ENCODE assay signal across 19 cellular contexts in the genomic region with DNA sequence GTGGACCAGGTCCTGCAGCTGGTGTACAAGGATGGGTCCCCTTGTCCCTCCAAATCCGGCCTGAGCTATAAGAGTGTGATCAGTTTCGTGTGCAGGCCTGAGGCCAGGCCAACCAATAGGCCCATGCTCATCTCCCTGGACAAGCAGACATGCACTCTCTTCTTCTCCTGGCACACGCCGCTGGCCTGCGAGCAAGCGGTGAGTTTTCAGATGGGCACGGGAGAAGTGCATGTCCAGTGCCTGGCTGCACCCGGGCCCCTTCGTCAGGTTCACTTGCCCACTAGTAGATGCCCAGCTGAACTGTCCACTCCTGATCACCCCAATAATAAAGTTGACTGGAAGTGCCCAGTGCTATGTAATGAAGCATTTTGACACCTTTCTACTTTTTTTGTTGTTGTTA. TPM values are rescaled to one million over a fixed set of nuclear protein-coding genes. Genes with fewer than 3 reads are reported as not detected.
DNase-seq lines count a peak whose midpoint lies in the region; ATAC-seq, FAIRE-seq and TF ChIP-seq lines count a peak whose summit lies in the region.
"Had no signal": no experiment of that assay in that cellular context is flagged by ENCODE, and none has a peak within 500 bp of the region (broad histone marks: within the 10 kb centered on the region; RNA-seq: fewer than 3 reads in every experiment).

No MANE protein-coding gene starts in this region.

- peak overlapping the region; percentile 14 for H3K27ac Mint-ChIP-seq in stimulated activated naive CD8-positive, alpha-beta T cell treated with anti-CD3 and anti-CD28 coated beads, Interleukin-15, Interleukin-2, amounts not matched to agents 100 ng/mL and 50 ng/mL, for 24 hours
- peak overlapping the region in 1 of 2 donors; percentile 46 for H3K27ac Mint-ChIP-seq in stimulated activated naive CD8-positive, alpha-beta T cell treated with anti-CD3 and anti-CD28 coated beads, Interleukin-15, amount 100 ng/mL, for 72 hours
- peak overlapping the region; percentile 60 for H3K27ac Mint-ChIP-seq in activated T-helper 1 cell treated with anti-CD3 and anti-CD28 coated beads, Interleukin-12 subunit alpha, Interleukin-12 subunit beta, Interleukin-2, Interleukin-4 antibody, amounts not matched to agents 30 ng/mL and 10 ng/mL and 1 ng/mL, durations not matched to agents 14 hours and 24 hours and 36 hours
- H3K27ac Mint-ChIP-seq: B cell, IgD-negative memory B cell had no signal

- in situ Hi-C loops in HepG2 (cut with HindIII; ENCODE audit: extremely low pct_ligation_motif_present, low pct_unique_long_range_greater_than_20kb), result no loop called here

- no peaks in the 10 kb centered on the region for H3K79me2 ChIP-seq in HepG2 (ENCODE audit: insufficient read depth, low read length)

- H3K9me3 Mint-ChIP-seq in stimulated activated naive CD8-positive, alpha-beta T cell treated with anti-CD3 and anti-CD28 coated beads, Interleukin-15, Interleukin-2, amounts not matched to agents 100 ng/mL and 50 ng/mL, for 24 hours, result no peaks in the 10 kb centered on the region
- H3K9me3 Mint-ChIP-seq in stimulated activated naive CD8-positive, alpha-beta T cell treated with anti-CD3 and anti-CD28 coated beads, Interleukin-15, amount 100 ng/mL, for 72 hours, result no peaks in the 10 kb centered on the region
- H3K9me3 Mint-ChIP-seq in activated T-helper 1 cell treated with anti-CD3 and anti-CD28 coated beads, Interleukin-12 subunit alpha, Interleukin-12 subunit beta, Interleukin-2, Interleukin-4 antibody, amounts not matched to agents 30 ng/mL and 10 ng/mL and 1 ng/mL, durations not matched to agents 14 hours and 24 hours and 36 hours, result no peaks in the 10 kb centered on the region
- H3K9me3 Mint-ChIP-seq: CD8-positive, alpha-beta memory T cell; GM23338; IgD-negative memory B cell had no signal

- H3K36me3 Mint-ChIP-seq in stimulated activated naive CD8-positive, alpha-beta T cell treated with anti-CD3 and anti-CD28 coated beads, Interleukin-15, Interleukin-2, amounts not matched to agents 100 ng/mL and 50 ng/mL, for 24 hours (ENCODE audit: low read depth), result peaks cover 88% of the 10 kb centered on the region
- H3K36me3 Mint-ChIP-seq in activated T-helper 1 cell treated with anti-CD3 and anti-CD28 coated beads, Interleukin-12 subunit alpha, Interleukin-12 subunit beta, Interleukin-2, Interleukin-4 antibody, amounts not matched to agents 30 ng/mL and 10 ng/mL and 1 ng/mL, durations not matched to agents 14 hours and 24 hours and 36 hours (ENCODE audit: low read depth), result peaks cover 71% of the 10 kb centered on the region

- H3K4me3 Mint-ChIP-seq in stimulated activated naive CD8-positive, alpha-beta T cell treated with anti-CD3 and anti-CD28 coated beads, Interleukin-15, Interleukin-2, amounts not matched to agents 100 ng/mL and 50 ng/mL, for 24 hours, result no peak overlapping the region
- H3K4me3 Mint-ChIP-seq in stimulated activated naive CD8-positive, alpha-beta T cell treated with anti-CD3 and anti-CD28 coated beads, Interleukin-15, amount 100 ng/mL, for 72 hours, result no peak overlapping the region
- H3K4me3 Mint-ChIP-seq in activated T-helper 1 cell treated with anti-CD3 and anti-CD28 coated beads, Interleukin-12 subunit alpha, Interleukin-12 subunit beta, Interleukin-2, Interleukin-4 antibody, amounts not matched to agents 30 ng/mL and 10 ng/mL and 1 ng/mL, durations not matched to agents 14 hours and 24 hours and 36 hours, result no peak overlapping the region
- H3K4me3 Mint-ChIP-seq: B cell; CD8-positive, alpha-beta memory T cell; GM23338; IgD-negative memory B cell had no signal

- H3K9ac ChIP-seq in HepG2 (ENCODE audit: insufficient read depth, low read depth, low read length), result no peak overlapping the region
- H3K9ac ChIP-seq: BLaER1 treated with 17β-estradiol and CSF1 and Interleukin-3, amounts not matched to agents 10 nM and 100 nM had no signal

- H3K9me3 ChIP-seq in HepG2 (ENCODE audit: low read length), result no peaks in the 10 kb centered on the region
- no peaks in the 10 kb centered on the region for H3K9me3 ChIP-seq in psoas muscle
- H3K9me3 ChIP-seq: BLaER1 treated with 17β-estradiol and CSF1 and Interleukin-3, amounts not matched to agents 10 nM and 100 nM had no signal

- H3K36me3 ChIP-seq in HepG2 (replicated peaks in 1 of 2; ENCODE audit: control insufficient read depth in 1 of 2, insufficient read depth in 2 of 2, low read length in 2 of 2) (peaks cover 59 to 97% of the 10 kb centered on the region in 2 experiments), psoas muscle (ENCODE audit: insufficient read depth in 1 of 2, low read depth in 1 of 2) (peaks cover 22 to 100% of the 10 kb centered on the region in 2 donors)

- TF ChIP-seq RAD21 in HepG2 (CRISPR knock-in tag; IDR thresholded peaks at IDR 0.05), result no peak

- WGBS in HepG2 (ENCODE audit: low lambda C conversion rate), result 99% methylated on average over 9 of the region's 9 CpGs
- 85 to 89% (median 88%) methylated on average over 9 of the region's 9 CpGs for WGBS in psoas muscle, 3 donors

- FAIRE-seq in HepG2 (lab: Jason Lieb, UNC), result no peak
- FAIRE-seq: D721Med, G401.6, GM12891, H54 had no signal

- H4K20me1 ChIP-seq in HepG2 (ENCODE audit: insufficient read depth, low read length), result no peaks in the 10 kb centered on the region; the same call in 1 of the 2 replicates

- POLR2A ChIA-PET in HepG2 (lab: Yijun Ruan, JAX), result no interaction called here

- TF ChIP-seq CTCF in HepG2 (CRISPR knock-in tag; IDR thresholded peaks at IDR 0.05), result no peak
- no peak for TF ChIP-seq CTCF in psoas muscle (IDR thresholded peaks at IDR 0.05)

- no peaks in the 10 kb centered on the region for H3K27me3 Mint-ChIP-seq in stimulated activated naive CD8-positive, alpha-beta T cell treated with anti-CD3 and anti-CD28 coated beads, Interleukin-15, Interleukin-2, amounts not matched to agents 100 ng/mL and 50 ng/mL, for 24 hours
- H3K27me3 Mint-ChIP-seq in stimulated activated naive CD8-positive, alpha-beta T cell treated with anti-CD3 and anti-CD28 coated beads, Interleukin-15, amount 100 ng/mL, for 72 hours, result no peaks in the 10 kb centered on the region
- no peaks in the 10 kb centered on the region for H3K27me3 Mint-ChIP-seq in activated T-helper 1 cell treated with anti-CD3 and anti-CD28 coated beads, Interleukin-12 subunit alpha, Interleukin-12 subunit beta, Interleukin-2, Interleukin-4 antibody, amounts not matched to agents 30 ng/mL and 10 ng/mL and 1 ng/mL, durations not matched to agents 14 hours and 24 hours and 36 hours (ENCODE audit: insufficient read depth)
- H3K27me3 Mint-ChIP-seq: B cell; CD8-positive, alpha-beta memory T cell; IgD-negative memory B cell had no signal

- H3K27me3 ChIP-seq in HepG2 (ENCODE audit: control insufficient read depth in 1 of 2, insufficient read depth in 2 of 2, low read length in 2 of 2), result no peaks in the 10 kb centered on the region
- H3K27me3 ChIP-seq in psoas muscle (ENCODE audit: insufficient read depth in 3 of 3, low read length in 2 of 3), result no peaks in the 10 kb centered on the region
- H3K27me3 ChIP-seq: BLaER1 treated with 17β-estradiol and CSF1 and Interleukin-3, amounts not matched to agents 10 nM and 100 nM had no signal

- intact Hi-C loops in activated T-helper 1 cell treated with anti-CD3 and anti-CD28 coated beads, Interleukin-12 subunit alpha, Interleukin-12 subunit beta, Interleukin-2, Interleukin-4 antibody, amounts not matched to agents 30 ng/mL and 10 ng/mL and 1 ng/mL, durations not matched to agents 14 hours and 24 hours and 36 hours (cut with micrococcal nuclease), result no loop called here
- intact Hi-C loops in HepG2 (cut with micrococcal nuclease; ENCODE audit: unreplicated experiment), result no loop called here
- intact Hi-C loops in psoas muscle (cut with DNase I), result no loop called here

- H3K4me3 ChIP-seq in HepG2 (replicated peaks in 1 of 3; ENCODE audit: insufficient read depth in 1 of 3, low read depth in 2 of 3, low read length in 3 of 3) (no peak overlapping the region), psoas muscle (no peak overlapping the region)
- H3K4me3 ChIP-seq: BLaER1 treated with 17β-estradiol and CSF1 and Interleukin-3, amounts not matched to agents 10 nM and 100 nM; GM23338 had no signal

- TF ChIP-seq EP300 in HepG2 (IDR thresholded peaks at IDR 0.05; ENCODE audit: low read depth in 2 of 2, low read length in 2 of 2), result no peak
- no peak for TF ChIP-seq EP300 in HepG2 (CRISPR knock-in tag; IDR thresholded peaks at IDR 0.05; ENCODE audit: borderline replicate concordance)

- no peaks in the 10 kb centered on the region for H3K4me1 ChIP-seq in HepG2 (ENCODE audit: insufficient read depth, low read length)
- H3K4me1 ChIP-seq in psoas muscle, result no peaks in the 10 kb centered on the region

- H3K4me1 Mint-ChIP-seq in stimulated activated naive CD8-positive, alpha-beta T cell treated with anti-CD3 and anti-CD28 coated beads, Interleukin-15, Interleukin-2, amounts not matched to agents 100 ng/mL and 50 ng/mL, for 24 hours (ENCODE audit: low read depth), result peaks cover 23% of the 10 kb centered on the region
- H3K4me1 Mint-ChIP-seq in stimulated activated naive CD8-positive, alpha-beta T cell treated with anti-CD3 and anti-CD28 coated beads, Interleukin-15, amount 100 ng/mL, for 72 hours, result peaks cover 26% of the 10 kb centered on the region
- H3K4me1 Mint-ChIP-seq in activated T-helper 1 cell treated with anti-CD3 and anti-CD28 coated beads, Interleukin-12 subunit alpha, Interleukin-12 subunit beta, Interleukin-2, Interleukin-4 antibody, amounts not matched to agents 30 ng/mL and 10 ng/mL and 1 ng/mL, durations not matched to agents 14 hours and 24 hours and 36 hours (ENCODE audit: low read depth), result peaks cover 39% of the 10 kb centered on the region
- H3K4me1 Mint-ChIP-seq: GM23338 had no signal

- TF ChIP-seq POLR2A in HepG2 (IDR thresholded peaks at IDR 0.05; ENCODE audit: insufficient read depth in 1 of 2, low read depth in 2 of 2, low read length in 2 of 2), result no peak

- no peak overlapping the region for H3K4me2 ChIP-seq in HepG2 (ENCODE audit: low read depth, low read length)
- H3K4me2 ChIP-seq: BLaER1 treated with 17β-estradiol and CSF1 and Interleukin-3, amounts not matched to agents 10 nM and 100 nM; GM23338 had no signal

- no peak for ATAC-seq in stimulated activated naive CD8-positive, alpha-beta T cell treated with anti-CD3 and anti-CD28 coated beads, Interleukin-15, amount 100 ng/mL, for 72 hours
- no peak for ATAC-seq in HepG2
- no peak for ATAC-seq in GM18867 (IDR thresholded peaks at IDR 0.05; ENCODE audit: unreplicated experiment)
- ATAC-seq in psoas muscle, result no peak

- TSS peak; percentile 4 for BruUV-seq in HepG2 (replicated peaks; lab: Mats Ljungman, UMichigan)

- no peak overlapping the region for H2AFZ ChIP-seq in HepG2 (ENCODE audit: low read length)
- H2AFZ ChIP-seq: GM23338 had no signal

- H3K27ac ChIP-seq in HepG2 (ENCODE audit: extremely low read length, insufficient read depth, low read length) (no peak overlapping the region), psoas muscle (no peak overlapping the region)
- H3K27ac ChIP-seq: BLaER1 treated with 17β-estradiol and CSF1 and Interleukin-3, amounts not matched to agents 10 nM and 100 nM; HL-60 had no signal

- CTCF ChIA-PET in HepG2 (lab: Yijun Ruan, JAX; ENCODE audit: low intra/inter-chr PET ratio, low total read pairs), result no interaction called here

- DNase-seq in stimulated activated naive CD8-positive, alpha-beta T cell treated with anti-CD3 and anti-CD28 coated beads, Interleukin-15, amount 100 ng/mL, for 72 hours, result no peak
- DNase-seq in activated T-helper 1 cell treated with anti-CD3 and anti-CD28 coated beads, Interleukin-12 subunit alpha, Interleukin-12 subunit beta, Interleukin-2, Interleukin-4 antibody, amounts not matched to agents 30 ng/mL and 10 ng/mL and 1 ng/mL, durations not matched to agents 14 hours and 24 hours and 36 hours (ENCODE audit: low spot score), result no peak
- DNase-seq in HepG2 (ENCODE audit: low spot score) (no peak), psoas muscle (no peak)
- no peak for DNase-seq in stimulated activated CD8-positive, alpha-beta memory T cell treated with anti-CD3 and anti-CD28 coated beads, Interleukin-4, amount 100 ng/mL, for 48 hours
- DNase-seq: CD8-positive, alpha-beta memory T cell; COR-L47; HCEC 1CT had no signal

RNA-seq across cellular contexts. Expression of gene SLC22A1, which starts 48.3 kb away (rescaled TPM):
- total RNA-seq in activated T-helper 1 cell treated with anti-CD3 and anti-CD28 coated beads, Interleukin-12 subunit alpha, Interleukin-12 subunit beta, Interleukin-2, Interleukin-4 antibody, amounts not matched to agents 30 ng/mL and 10 ng/mL and 1 ng/mL, durations not matched to agents 14 hours and 24 hours and 36 hours, result 2.9 and 3.7 TPM in 2 replicates
- total RNA-seq in HepG2 (2016; rRNA removed; fragmentation: Illumina TruSeq; extraction: Trizol) (0.32 and 0.80 TPM in 2 replicates), psoas muscle (1 to 10 TPM in 3 of 4 donors, under 1 TPM in 1; 0.89 to 3.3 (median 2.3) TPM)
- 0.71 and 0.81 TPM in 2 replicates for total RNA-seq in HepG2 (2016; cell fraction: cytosol; rRNA removed; fragmentation: Illumina TruSeq; extraction: Trizol; ENCODE audit: low read depth)
- 1.5 and 1.6 TPM in 2 replicates for total RNA-seq in HepG2 (2016; cell fraction: insoluble cytoplasmic fraction; rRNA removed; fragmentation: Illumina TruSeq; extraction: Trizol)
- total RNA-seq in HepG2 (2016; cell fraction: membrane; rRNA removed; fragmentation: Illumina TruSeq; extraction: Trizol), result 1.0 and 1.9 TPM in 2 replicates
- total RNA-seq in HepG2 (2016; cell fraction: nucleus; rRNA removed; fragmentation: Illumina TruSeq; extraction: Trizol), result 3.6 and 3.7 TPM in 2 replicates
- polyA plus RNA-seq in HepG2 (2011; rRNA removed) (0.82 and 0.87 TPM in 2 replicates), psoas muscle (under 1 TPM; 0.17 to 0.45 (median 0.23) TPM)
- 0.32 and 0.38 TPM in 2 replicates for polyA plus RNA-seq in HepG2 (2011; cell fraction: cytosol; rRNA removed)
- polyA plus RNA-seq in HepG2 (2011; cell fraction: nucleus; rRNA removed), result 3.3 and 4.4 TPM in 2 replicates
- 0.80 and 2.9 TPM in 2 replicates for polyA plus RNA-seq in HepG2 (2012)
- 0.35 and 1.7 TPM in 2 replicates for polyA plus RNA-seq in HepG2 (2016; cell fraction: cytosol; fragmentation: Illumina TruSeq; extraction: Trizol; ENCODE audit: low read depth)
- 0.33 and 1.2 TPM in 2 replicates for polyA plus RNA-seq in HepG2 (2016; cell fraction: insoluble cytoplasmic fraction; fragmentation: Illumina TruSeq; extraction: Trizol; ENCODE audit: low read depth)
- 0.64 and 1.2 TPM in 2 replicates for polyA plus RNA-seq in HepG2 (2016; cell fraction: membrane; fragmentation: Illumina TruSeq; extraction: Trizol; ENCODE audit: low read depth)
- 4.3 and 5.2 TPM in 2 replicates for polyA plus RNA-seq in HepG2 (2016; cell fraction: nucleus; fragmentation: Illumina TruSeq; extraction: Trizol; ENCODE audit: insufficient read depth, low read depth)
- polyA minus RNA-seq in HepG2 (2011; rRNA and poly(A)+ RNA removed; ENCODE audit: low replicate concordance), result 1.3 and 7.3 TPM in 2 replicates
- polyA minus RNA-seq in HepG2 (2011; cell fraction: cytosol; rRNA and poly(A)+ RNA removed), result 0.40 TPM in 1 of 2 replicates, not detected in the other
- 7.7 and 8.6 TPM in 2 replicates for polyA minus RNA-seq in HepG2 (2011; cell fraction: nucleus; rRNA and poly(A)+ RNA removed)
